Comparison of ENCODE assay signal across 1 cellular context in the genomic region with DNA sequence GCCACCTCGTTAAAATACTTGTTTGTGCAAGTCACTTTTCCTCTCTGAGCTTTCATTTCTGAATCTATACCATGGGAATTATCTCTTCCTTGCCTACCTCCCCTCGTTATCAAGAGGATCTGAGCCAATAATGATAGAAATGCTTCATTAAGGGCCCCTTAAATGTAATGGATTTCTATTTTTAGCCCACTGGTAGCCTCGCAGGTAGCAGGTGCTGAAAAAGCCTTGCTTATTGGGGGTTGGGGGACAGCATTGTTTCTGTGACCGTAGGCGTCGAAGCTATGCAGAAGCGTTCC.
TF ChIP-seq lines count a peak whose summit lies in the region.

No MANE protein-coding gene starts in this region.

TF ChIP-seq in K562, 482 proteins besides CTCF, POLR2A, EP300 and RAD21 (continued from another document and continues in another):
- TF ChIP-seq FOXP4 (CRISPR knock-in tag; IDR thresholded peaks at IDR 0.05; ENCODE audit: borderline replicate concordance) (no peak), ELF2 (CRISPR knock-in tag; IDR thresholded peaks at IDR 0.05) (no peak), CTCFL (IDR thresholded peaks at IDR 0.05; ENCODE audit: borderline replicate concordance, insufficient read depth, low read depth, low read length, poor library complexity, severe bottlenecking) (no peak), POLR2H (tag; IDR thresholded peaks at IDR 0.05; ENCODE audit: low read depth) (0 out of 2 replicates have a peak, but pooled peaks have one; percentile 37), MEF2D (tag; conservative IDR thresholded peaks at IDR 0.05; ENCODE audit: low read depth) (peak; percentile 76), NFRKB (IDR thresholded peaks at IDR 0.05; ENCODE audit: low read depth) (peak; percentile 78; the same call in 1 of the 2 replicates), RBM39 (optimal IDR thresholded peaks at IDR 0.05; ENCODE audit: low read depth, low read length) (no peak), MEF2A (IDR thresholded peaks at IDR 0.05; ENCODE audit: control insufficient read depth, low read depth, low read length) (peak; percentile 71), TBL1XR1 (IDR thresholded peaks at IDR 0.05; ENCODE audit: low read length in 2 of 2) (no peak), SMARCE1 (IDR thresholded peaks at IDR 0.05) (0 out of 2 replicates have a peak, but pooled peaks have one; percentile 29), GTF2A2 (tag; IDR thresholded peaks at IDR 0.05) (no peak), ZBTB5 (IDR thresholded peaks at IDR 0.05) (peak; percentile 91; the same call in 1 of the 2 replicates), GABPB1 (CRISPR knock-in tag; IDR thresholded peaks at IDR 0.05) (peak; percentile 46; the same call in 1 of the 2 replicates), ZNF766 (CRISPR knock-in tag; conservative IDR thresholded peaks at IDR 0.05) (0 out of 2 replicates have a peak, but pooled peaks have one; percentile 26), NFE2 (IDR thresholded peaks at IDR 0.05; ENCODE audit: low read depth) (no peak), MCM2 (IDR thresholded peaks at IDR 0.05; ENCODE audit: low read depth) (no peak), MECOM (CRISPR knock-in tag; IDR thresholded peaks at IDR 0.05) (peak; percentile 55; the same call in 1 of the 2 replicates), GATAD2B (IDR thresholded peaks at IDR 0.05; ENCODE audit: borderline replicate concordance) (peak; percentile 23; the same call in 1 of the 2 replicates), KAT8 (IDR thresholded peaks at IDR 0.05; ENCODE audit: low read depth) (no peak), TEAD2 (tag; IDR thresholded peaks at IDR 0.05) (peak; percentile 27; the same call in 1 of the 2 replicates), SOX6 (IDR thresholded peaks at IDR 0.05) (peak; percentile 20), HINFP (tag; conservative IDR thresholded peaks at IDR 0.05; ENCODE audit: low read depth) (peak; percentile 90; the same call in 1 of the 2 replicates), ZBTB9 (CRISPR knock-in tag; IDR thresholded peaks at IDR 0.05) (no peak), ZNF347 (CRISPR knock-in tag; IDR thresholded peaks at IDR 0.05; ENCODE audit: low read depth) (no peak), MTA3 (IDR thresholded peaks at IDR 0.05; ENCODE audit: borderline replicate concordance) (peak; percentile 33; the same call in 1 of the 2 replicates), TAF7 (tag; IDR thresholded peaks at IDR 0.05) (peak; percentile 49; the same call in 1 of the 2 replicates), ETV1 (tag; conservative IDR thresholded peaks at IDR 0.05; ENCODE audit: low read depth) (0 out of 2 replicates have a peak, but pooled peaks have one; percentile 35)
- TF ChIP-seq, protein P1, sequence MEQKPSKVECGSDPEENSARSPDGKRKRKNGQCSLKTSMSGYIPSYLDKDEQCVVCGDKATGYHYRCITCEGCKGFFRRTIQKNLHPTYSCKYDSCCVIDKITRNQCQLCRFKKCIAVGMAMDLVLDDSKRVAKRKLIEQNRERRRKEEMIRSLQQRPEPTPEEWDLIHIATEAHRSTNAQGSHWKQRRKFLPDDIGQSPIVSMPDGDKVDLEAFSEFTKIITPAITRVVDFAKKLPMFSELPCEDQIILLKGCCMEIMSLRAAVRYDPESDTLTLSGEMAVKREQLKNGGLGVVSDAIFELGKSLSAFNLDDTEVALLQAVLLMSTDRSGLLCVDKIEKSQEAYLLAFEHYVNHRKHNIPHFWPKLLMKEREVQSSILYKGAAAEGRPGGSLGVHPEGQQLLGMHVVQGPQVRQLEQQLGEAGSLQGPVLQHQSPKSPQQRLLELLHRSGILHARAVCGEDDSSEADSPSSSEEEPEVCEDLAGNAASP (IDR thresholded peaks at IDR 0.05), result no peak
- TF ChIP-seq, protein P2, sequence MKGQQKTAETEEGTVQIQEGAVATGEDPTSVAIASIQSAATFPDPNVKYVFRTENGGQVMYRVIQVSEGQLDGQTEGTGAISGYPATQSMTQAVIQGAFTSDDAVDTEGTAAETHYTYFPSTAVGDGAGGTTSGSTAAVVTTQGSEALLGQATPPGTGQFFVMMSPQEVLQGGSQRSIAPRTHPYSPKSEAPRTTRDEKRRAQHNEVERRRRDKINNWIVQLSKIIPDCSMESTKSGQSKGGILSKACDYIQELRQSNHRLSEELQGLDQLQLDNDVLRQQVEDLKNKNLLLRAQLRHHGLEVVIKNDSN (CRISPR knock-in tag; IDR thresholded peaks at IDR 0.05), result no peak
- TF ChIP-seq, protein P3, sequence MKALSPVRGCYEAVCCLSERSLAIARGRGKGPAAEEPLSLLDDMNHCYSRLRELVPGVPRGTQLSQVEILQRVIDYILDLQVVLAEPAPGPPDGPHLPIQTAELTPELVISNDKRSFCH (CRISPR knock-in tag; IDR thresholded peaks at IDR 0.05), result no peak
- TF ChIP-seq, protein P3 (tag; IDR thresholded peaks at IDR 0.05), result peak; percentile 56; the same call in 1 of the 2 replicates
- TF ChIP-seq, protein P4, sequence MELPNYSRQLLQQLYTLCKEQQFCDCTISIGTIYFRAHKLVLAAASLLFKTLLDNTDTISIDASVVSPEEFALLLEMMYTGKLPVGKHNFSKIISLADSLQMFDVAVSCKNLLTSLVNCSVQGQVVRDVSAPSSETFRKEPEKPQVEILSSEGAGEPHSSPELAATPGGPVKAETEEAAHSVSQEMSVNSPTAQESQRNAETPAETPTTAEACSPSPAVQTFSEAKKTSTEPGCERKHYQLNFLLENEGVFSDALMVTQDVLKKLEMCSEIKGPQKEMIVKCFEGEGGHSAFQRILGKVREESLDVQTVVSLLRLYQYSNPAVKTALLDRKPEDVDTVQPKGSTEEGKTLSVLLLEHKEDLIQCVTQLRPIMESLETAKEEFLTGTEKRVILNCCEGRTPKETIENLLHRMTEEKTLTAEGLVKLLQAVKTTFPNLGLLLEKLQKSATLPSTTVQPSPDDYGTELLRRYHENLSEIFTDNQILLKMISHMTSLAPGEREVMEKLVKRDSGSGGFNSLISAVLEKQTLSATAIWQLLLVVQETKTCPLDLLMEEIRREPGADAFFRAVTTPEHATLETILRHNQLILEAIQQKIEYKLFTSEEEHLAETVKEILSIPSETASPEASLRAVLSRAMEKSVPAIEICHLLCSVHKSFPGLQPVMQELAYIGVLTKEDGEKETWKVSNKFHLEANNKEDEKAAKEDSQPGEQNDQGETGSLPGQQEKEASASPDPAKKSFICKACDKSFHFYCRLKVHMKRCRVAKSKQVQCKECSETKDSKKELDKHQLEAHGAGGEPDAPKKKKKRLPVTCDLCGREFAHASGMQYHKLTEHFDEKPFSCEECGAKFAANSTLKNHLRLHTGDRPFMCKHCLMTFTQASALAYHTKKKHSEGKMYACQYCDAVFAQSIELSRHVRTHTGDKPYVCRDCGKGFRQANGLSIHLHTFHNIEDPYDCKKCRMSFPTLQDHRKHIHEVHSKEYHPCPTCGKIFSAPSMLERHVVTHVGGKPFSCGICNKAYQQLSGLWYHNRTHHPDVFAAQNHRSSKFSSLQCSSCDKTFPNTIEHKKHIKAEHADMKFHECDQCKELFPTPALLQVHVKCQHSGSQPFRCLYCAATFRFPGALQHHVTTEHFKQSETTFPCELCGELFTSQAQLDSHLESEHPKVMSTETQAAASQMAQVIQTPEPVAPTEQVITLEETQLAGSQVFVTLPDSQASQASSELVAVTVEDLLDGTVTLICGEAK (IDR thresholded peaks at IDR 0.05), result 0 out of 2 replicates have a peak, but pooled peaks have one; percentile 26
- TF ChIP-seq, protein P4 (CRISPR knock-in tag; IDR thresholded peaks at IDR 0.05), result no peak
